ENCODE assay signal across 12 cellular contexts in the genomic region with DNA sequence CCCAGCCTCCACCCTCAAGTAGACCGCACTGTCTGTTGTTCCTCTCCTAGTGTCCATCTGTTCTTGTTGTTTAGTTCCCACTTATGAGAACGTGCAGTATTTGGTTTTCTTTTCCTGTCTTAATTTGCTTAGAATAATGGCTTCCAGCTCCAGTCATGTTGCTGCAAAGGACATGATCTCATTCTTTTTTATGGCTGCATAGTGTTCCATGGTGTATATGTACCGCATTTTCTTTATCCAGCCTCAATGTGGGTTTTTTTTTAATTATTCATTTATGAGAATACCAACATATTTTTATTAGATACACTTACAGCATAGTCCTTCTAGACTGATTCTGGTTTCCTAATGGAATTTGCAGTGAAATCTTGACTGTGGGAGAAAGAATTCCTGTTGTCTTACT. TPM values are rescaled to one million over a fixed set of nuclear protein-coding genes. Genes with fewer than 3 reads are reported as not detected.
DNase-seq lines count a peak whose midpoint lies in the region; ATAC-seq and TF ChIP-seq lines count a peak whose summit lies in the region.
"Had no signal": no experiment of that assay in that cellular context is flagged by ENCODE, and none has a peak within 500 bp of the region (broad histone marks: within the 10 kb centered on the region; RNA-seq: fewer than 3 reads in every experiment).

No MANE protein-coding gene starts in this region.

- no TSS peak for BruUV-seq in Caco-2 (replicated peaks; lab: Mats Ljungman, UMichigan)

- H3K9me3 Mint-ChIP-seq in Caco-2 (ENCODE audit: unreplicated experiment) (no peaks in the 10 kb centered on the region), natural killer cell (no peaks in the 10 kb centered on the region)
- H3K9me3 Mint-ChIP-seq in activated naive CD8-positive, alpha-beta T cell treated with anti-CD3 and anti-CD28 coated beads, Interleukin-2, amount 10 ng/mL, durations not matched to agents 7 days and 5 days = no peaks in the 10 kb centered on the region

- H3K27me3 ChIP-seq in Caco-2 (replicated peaks; ENCODE audit: control insufficient read depth, insufficient read depth, low read length) (no peaks in the 10 kb centered on the region), HUES6 (ENCODE audit: control insufficient read depth, insufficient read depth, low read length) (no peaks in the 10 kb centered on the region), colonic mucosa (no peaks in the 10 kb centered on the region)
- H3K27me3 ChIP-seq: adrenal gland, esophagus muscularis mucosa had no signal

- peaks cover 7% of the 10 kb centered on the region for H3K36me3 Mint-ChIP-seq in Caco-2 (ENCODE audit: insufficient read depth, unreplicated experiment)
- H3K36me3 Mint-ChIP-seq in activated naive CD8-positive, alpha-beta T cell treated with anti-CD3 and anti-CD28 coated beads, Interleukin-2, amount 10 ng/mL, durations not matched to agents 7 days and 5 days = peaks cover 6% of the 10 kb centered on the region
- no peaks in the 10 kb centered on the region for H3K36me3 Mint-ChIP-seq in natural killer cell

- CTCF ChIA-PET in Caco-2 (lab: Charles Lee) = no interaction called here

- intact Hi-C loops in Caco-2 (cut with micrococcal nuclease; ENCODE audit: unreplicated experiment) (no loop called here), natural killer cell (cut with micrococcal nuclease) (no loop called here), colonic mucosa (cut with DNase I) (no loop called here)

- ATAC-seq in activated naive CD8-positive, alpha-beta T cell treated with anti-CD3 and anti-CD28 coated beads, Interleukin-2, amount 10 ng/mL, durations not matched to agents 7 days and 5 days (ENCODE audit: low read depth) = no peak
- no peak for ATAC-seq in natural killer cell
- no peak for ATAC-seq in GM19397 (IDR thresholded peaks at IDR 0.05; ENCODE audit: unreplicated experiment)

- TF ChIP-seq CTCF in Caco-2 (IDR thresholded peaks at IDR 0.05; ENCODE audit: insufficient read depth in 1 of 2, low read depth in 1 of 2, low read length in 1 of 2, severe bottlenecking in 1 of 2, unreplicated experiment in 1 of 2) (no peak), natural killer cell (IDR thresholded peaks at IDR 0.05) (no peak), GM10266 (IDR thresholded peaks at IDR 0.05; ENCODE audit: control insufficient read depth, insufficient read depth, low read depth, missing control alignments) (no peak), colonic mucosa (IDR thresholded peaks at IDR 0.05) (no peak)

- H3K4me1 Mint-ChIP-seq in Caco-2 (ENCODE audit: low read depth, unreplicated experiment) = peaks cover 12% of the 10 kb centered on the region
- H3K4me1 Mint-ChIP-seq in activated naive CD8-positive, alpha-beta T cell treated with anti-CD3 and anti-CD28 coated beads, Interleukin-2, amount 10 ng/mL, durations not matched to agents 7 days and 5 days = peaks cover 35% of the 10 kb centered on the region
- H3K4me1 Mint-ChIP-seq in natural killer cell = peaks cover 45 to 49% of the 10 kb centered on the region in 2 donors

- H3K4me1 ChIP-seq in Caco-2 = no peaks in the 10 kb centered on the region
- no peaks in the 10 kb centered on the region for H3K4me1 ChIP-seq in HUES6 (ENCODE audit: control insufficient read depth, insufficient read depth, low read length)
- no peaks in the 10 kb centered on the region for H3K4me1 ChIP-seq in colonic mucosa

- H3K4me3 ChIP-seq in Caco-2 (ENCODE audit: low read depth, low read length) (peak overlapping the region; percentile 85), HUES6 (ENCODE audit: low read depth, low read length) (peak overlapping the region; percentile 83), colonic mucosa (no peak overlapping the region)

- H3K36me3 ChIP-seq in Caco-2 (ENCODE audit: control insufficient read depth, insufficient read depth, low read length) = no peaks in the 10 kb centered on the region
- H3K36me3 ChIP-seq in HUES6 (ENCODE audit: control insufficient read depth, insufficient read depth, low read length) = no peaks in the 10 kb centered on the region
- H3K36me3 ChIP-seq in colonic mucosa = no peaks in the 10 kb centered on the region
- H3K36me3 ChIP-seq: adrenal gland, esophagus muscularis mucosa had no signal

- H3K27ac Mint-ChIP-seq in Caco-2 (ENCODE audit: unreplicated experiment) (no peak overlapping the region), natural killer cell (peak overlapping the region; percentile 19 to 94)
- H3K27ac Mint-ChIP-seq in activated naive CD8-positive, alpha-beta T cell treated with anti-CD3 and anti-CD28 coated beads, Interleukin-2, amount 10 ng/mL, durations not matched to agents 7 days and 5 days = peak overlapping the region; percentile 72

- POLR2A ChIA-PET in Caco-2 (lab: Charles Lee) = no interaction called here
- POLR2A ChIA-PET in activated naive CD8-positive, alpha-beta T cell treated with anti-CD3 and anti-CD28 coated beads, Interleukin-2, amount 10 ng/mL, durations not matched to agents 7 days and 5 days (lab: Charles Lee) = interaction anchor here (1.4 kb wide), 1 partner anchor 11 kb away, joined by 4 read pairs; no protein-coding TSS in a partner anchor

- H3K4me3 Mint-ChIP-seq in Caco-2 (ENCODE audit: unreplicated experiment) (peak overlapping the region; percentile 91), natural killer cell (peak overlapping the region; percentile 89)
- peak overlapping the region; percentile 87 for H3K4me3 Mint-ChIP-seq in activated naive CD8-positive, alpha-beta T cell treated with anti-CD3 and anti-CD28 coated beads, Interleukin-2, amount 10 ng/mL, durations not matched to agents 7 days and 5 days

- H3K9me3 ChIP-seq in Caco-2 = no peaks in the 10 kb centered on the region
- peaks cover 7% of the 10 kb centered on the region; the same call in 1 of the 2 replicates for H3K9me3 ChIP-seq in HUES6 (ENCODE audit: control insufficient read depth, insufficient read depth, low read depth, low read length)
- no peaks in the 10 kb centered on the region for H3K9me3 ChIP-seq in colonic mucosa
- H3K9me3 ChIP-seq: adrenal gland, esophagus muscularis mucosa had no signal

- DNase-seq in Caco-2 = no peak
- DNase-seq in activated naive CD8-positive, alpha-beta T cell treated with anti-CD3 and anti-CD28 coated beads, Interleukin-2, amount 10 ng/mL, durations not matched to agents 7 days and 5 days = no peak
- DNase-seq in natural killer cell = no peak
- DNase-seq in NCI-H226 = no peak
- no peak for DNase-seq in GM10266 (ENCODE audit: extremely low spot score)
- no peak for DNase-seq in colonic mucosa
- DNase-seq: adrenal gland; stimulated activated CD4-positive, alpha-beta T cell treated with anti-CD3 and anti-CD28 coated beads, Interleukin-4, amount 100 ng/mL, for 4 hours; T1000 had no signal

- no peaks in the 10 kb centered on the region for H3K27me3 Mint-ChIP-seq in Caco-2 (ENCODE audit: insufficient read depth, unreplicated experiment)
- H3K27me3 Mint-ChIP-seq in activated naive CD8-positive, alpha-beta T cell treated with anti-CD3 and anti-CD28 coated beads, Interleukin-2, amount 10 ng/mL, durations not matched to agents 7 days and 5 days = no peaks in the 10 kb centered on the region
- H3K27me3 Mint-ChIP-seq in natural killer cell (ENCODE audit: low read depth in 2 of 2) = no peaks in the 10 kb centered on the region

- H3K9ac ChIP-seq in HUES6 (ENCODE audit: low read length) (no peak overlapping the region), colonic mucosa (ENCODE audit: low read depth in 2 of 2, low read length in 2 of 2) (no peak overlapping the region)

- H3K27ac ChIP-seq in HUES6 (ENCODE audit: low read depth, low read length) (no peak overlapping the region), colonic mucosa (no peak overlapping the region)

RNA-seq across cellular contexts. Expression of gene VMA21, which starts 1.3 kb away (rescaled TPM):
- total RNA-seq in Caco-2 (2022) = 39.3 and 45.7 TPM in 2 replicates
- 10 to 100 TPM; 39.1 to 43.7 TPM for total RNA-seq in activated naive CD8-positive, alpha-beta T cell treated with anti-CD3 and anti-CD28 coated beads, Interleukin-2, amount 10 ng/mL, durations not matched to agents 7 days and 5 days
- total RNA-seq in natural killer cell = 10 to 100 TPM; 20.0 to 21.9 (median 21.4) TPM
- 10 to 100 TPM; 15.1 to 20.6 TPM for total RNA-seq in colonic mucosa
